ENCODE assay signal across 1 cellular context in genomic region chr9:127567898-127568617, GRCh38.
TF ChIP-seq lines count a peak whose summit lies in the region.

No MANE protein-coding gene starts in this region.

TF ChIP-seq in K562, 482 proteins besides CTCF, POLR2A, EP300 and RAD21 (continued from another document and continues in another):
- peak; percentile 84 for TF ChIP-seq MAX (CRISPR knock-in tag; IDR thresholded peaks at IDR 0.05)
- TF ChIP-seq MYC (IDR thresholded peaks at IDR 0.05; ENCODE audit: low read depth, low read length) = peak; percentile 70
- TF ChIP-seq MYC (CRISPR knock-in tag; IDR thresholded peaks at IDR 0.05; ENCODE audit: borderline replicate concordance, low read depth) = peak; percentile 54; the same call in 1 of the 2 replicates
- TF ChIP-seq MXI1 (IDR thresholded peaks at IDR 0.05; ENCODE audit: low read depth, low read length) = peak; percentile 72
- TF ChIP-seq ZBTB17 (CRISPR knock-in tag; IDR thresholded peaks at IDR 0.05) = no peak
- peak; percentile 10; the same call in 1 of the 2 replicates for TF ChIP-seq CBX1 (IDR thresholded peaks at IDR 0.05; ENCODE audit: low read depth)
- TF ChIP-seq ZFX (CRISPR knock-in tag; IDR thresholded peaks at IDR 0.05) = peak; percentile 39
- no peak for TF ChIP-seq ZNF133 (CRISPR knock-in tag; IDR thresholded peaks at IDR 0.05)
- peak; percentile 57 for TF ChIP-seq RBFOX2 (IDR thresholded peaks at IDR 0.05; ENCODE audit: low read depth, low read length)
- peak; percentile 69 for TF ChIP-seq RBBP5 (IDR thresholded peaks at IDR 0.05; ENCODE audit: borderline replicate concordance, insufficient read depth, low read length, poor library complexity, severe bottlenecking)
- no peak for TF ChIP-seq ZKSCAN3 (CRISPR knock-in tag; IDR thresholded peaks at IDR 0.05)
- TF ChIP-seq ZNF263 (CRISPR knock-in tag; IDR thresholded peaks at IDR 0.05; ENCODE audit: borderline replicate concordance) = peak; percentile 54; the same call in 1 of the 2 replicates
- TF ChIP-seq SAP30 (IDR thresholded peaks at IDR 0.05; ENCODE audit: borderline replicate concordance, insufficient read depth, low read depth, low read length, poor library complexity, severe bottlenecking) = peak; percentile 59
- peak; percentile 59 for TF ChIP-seq PCBP1 (IDR thresholded peaks at IDR 0.05; ENCODE audit: low read depth, low read length, poor library complexity, severe bottlenecking)
- TF ChIP-seq PREB (CRISPR knock-in tag; IDR thresholded peaks at IDR 0.05) = no peak
- TF ChIP-seq POLR2G (IDR thresholded peaks at IDR 0.05; ENCODE audit: low read depth, low read length) = peak; percentile 21; the same call in 1 of the 2 replicates
- peak; percentile 57; the same call in 1 of the 2 replicates for TF ChIP-seq CREB3L1 (IDR thresholded peaks at IDR 0.05; ENCODE audit: borderline replicate concordance, low read depth)
- peak; percentile 75 for TF ChIP-seq ARID4B (CRISPR knock-in tag; IDR thresholded peaks at IDR 0.05)
- peak; percentile 16 for TF ChIP-seq HMGN3 (IDR thresholded peaks at IDR 0.05; ENCODE audit: borderline replicate concordance, extremely low read depth, insufficient read length, low read depth, low read length)
- TF ChIP-seq NKRF (IDR thresholded peaks at IDR 0.05; ENCODE audit: borderline replicate concordance) = peak; percentile 84
- TF ChIP-seq MGA (IDR thresholded peaks at IDR 0.05) = peak; percentile 76
- TF ChIP-seq AFF1 (IDR thresholded peaks at IDR 0.05; ENCODE audit: low read depth in 1 of 2, partially characterized antibody in 2 of 2) = no peak
